ENCODE assay signal across 1 cellular context in the genomic region with DNA sequence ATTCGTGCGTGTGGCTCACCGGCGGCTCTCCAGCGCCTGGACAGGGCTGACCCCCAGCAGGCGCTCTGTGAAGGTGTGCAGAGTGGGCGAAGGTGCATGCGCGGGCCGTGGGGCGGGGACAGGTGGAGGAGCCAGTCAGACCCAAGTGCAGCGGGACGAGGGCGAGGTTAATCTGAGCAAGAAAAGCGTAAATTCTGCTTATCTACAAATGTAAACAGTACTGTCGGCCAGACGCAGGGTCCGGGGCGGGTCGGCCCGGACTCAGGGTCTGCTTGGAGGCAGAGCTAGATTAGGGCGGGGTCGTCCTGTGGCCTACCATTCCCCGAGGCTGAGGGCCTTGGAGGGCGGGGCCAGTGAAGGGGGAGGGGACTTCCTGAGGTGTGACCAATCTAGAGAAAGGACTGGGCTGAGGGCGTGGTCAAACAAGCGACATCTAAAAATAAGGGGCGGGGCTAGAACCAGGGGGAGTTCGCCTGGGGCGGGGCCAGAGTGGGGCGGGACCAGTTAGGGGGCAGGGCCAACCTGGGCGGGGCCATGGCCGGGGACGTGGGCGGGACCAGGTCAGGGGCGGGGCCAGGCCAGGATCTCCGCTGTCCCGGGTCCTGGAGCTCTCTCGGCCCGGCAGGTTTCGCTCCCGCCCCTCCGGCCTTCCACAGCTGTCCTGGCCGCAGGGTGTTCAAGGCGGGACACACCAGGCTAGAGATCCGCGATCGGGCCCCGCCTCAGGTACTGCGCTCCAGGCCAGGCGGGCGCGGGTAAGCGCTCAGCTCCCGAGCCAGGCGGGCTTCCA.
A peak's percentile ranks its signal among the peaks of the same experiment; 100 is the strongest.
TF ChIP-seq lines count a peak whose summit lies in the region.

Gene SEC14L5, plus strand, starts transcription at position 611 of the 790 bp plus-strand sequence. CDS start 994 bp downstream, outside the sequence.

TF ChIP-seq in HepG2, 621 proteins besides CTCF, POLR2A, EP300 and RAD21 (continued from another document and continues in another):
- TF ChIP-seq KLF9 (CRISPR knock-in tag; IDR thresholded peaks at IDR 0.05; ENCODE audit: low read depth) = peak; percentile 40; the same call in 1 of the 2 replicates
- TF ChIP-seq ZNF891 (CRISPR knock-in tag; IDR thresholded peaks at IDR 0.05) = peak; percentile 54; the same call in 1 of the 2 replicates
- TF ChIP-seq PAF1 (CRISPR knock-in tag; IDR thresholded peaks at IDR 0.05) = no peak
- TF ChIP-seq SRY (CRISPR knock-in tag; IDR thresholded peaks at IDR 0.05) = 0 out of 2 replicates have a peak, but pooled peaks have one; percentile 73
- TF ChIP-seq, protein P1, sequence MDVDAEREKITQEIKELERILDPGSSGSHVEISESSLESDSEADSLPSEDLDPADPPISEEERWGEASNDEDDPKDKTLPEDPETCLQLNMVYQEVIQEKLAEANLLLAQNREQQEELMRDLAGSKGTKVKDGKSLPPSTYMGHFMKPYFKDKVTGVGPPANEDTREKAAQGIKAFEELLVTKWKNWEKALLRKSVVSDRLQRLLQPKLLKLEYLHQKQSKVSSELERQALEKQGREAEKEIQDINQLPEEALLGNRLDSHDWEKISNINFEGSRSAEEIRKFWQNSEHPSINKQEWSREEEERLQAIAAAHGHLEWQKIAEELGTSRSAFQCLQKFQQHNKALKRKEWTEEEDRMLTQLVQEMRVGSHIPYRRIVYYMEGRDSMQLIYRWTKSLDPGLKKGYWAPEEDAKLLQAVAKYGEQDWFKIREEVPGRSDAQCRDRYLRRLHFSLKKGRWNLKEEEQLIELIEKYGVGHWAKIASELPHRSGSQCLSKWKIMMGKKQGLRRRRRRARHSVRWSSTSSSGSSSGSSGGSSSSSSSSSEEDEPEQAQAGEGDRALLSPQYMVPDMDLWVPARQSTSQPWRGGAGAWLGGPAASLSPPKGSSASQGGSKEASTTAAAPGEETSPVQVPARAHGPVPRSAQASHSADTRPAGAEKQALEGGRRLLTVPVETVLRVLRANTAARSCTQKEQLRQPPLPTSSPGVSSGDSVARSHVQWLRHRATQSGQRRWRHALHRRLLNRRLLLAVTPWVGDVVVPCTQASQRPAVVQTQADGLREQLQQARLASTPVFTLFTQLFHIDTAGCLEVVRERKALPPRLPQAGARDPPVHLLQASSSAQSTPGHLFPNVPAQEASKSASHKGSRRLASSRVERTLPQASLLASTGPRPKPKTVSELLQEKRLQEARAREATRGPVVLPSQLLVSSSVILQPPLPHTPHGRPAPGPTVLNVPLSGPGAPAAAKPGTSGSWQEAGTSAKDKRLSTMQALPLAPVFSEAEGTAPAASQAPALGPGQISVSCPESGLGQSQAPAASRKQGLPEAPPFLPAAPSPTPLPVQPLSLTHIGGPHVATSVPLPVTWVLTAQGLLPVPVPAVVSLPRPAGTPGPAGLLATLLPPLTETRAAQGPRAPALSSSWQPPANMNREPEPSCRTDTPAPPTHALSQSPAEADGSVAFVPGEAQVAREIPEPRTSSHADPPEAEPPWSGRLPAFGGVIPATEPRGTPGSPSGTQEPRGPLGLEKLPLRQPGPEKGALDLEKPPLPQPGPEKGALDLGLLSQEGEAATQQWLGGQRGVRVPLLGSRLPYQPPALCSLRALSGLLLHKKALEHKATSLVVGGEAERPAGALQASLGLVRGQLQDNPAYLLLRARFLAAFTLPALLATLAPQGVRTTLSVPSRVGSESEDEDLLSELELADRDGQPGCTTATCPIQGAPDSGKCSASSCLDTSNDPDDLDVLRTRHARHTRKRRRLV (CRISPR knock-in tag; IDR thresholded peaks at IDR 0.05) = no peak
- no peak for TF ChIP-seq SOX6 (IDR thresholded peaks at IDR 0.05)
- TF ChIP-seq SOX6 (CRISPR knock-in tag; IDR thresholded peaks at IDR 0.05) = peak; percentile 74
- TF ChIP-seq ZNF589 (CRISPR knock-in tag; conservative IDR thresholded peaks at IDR 0.05) = no peak; the same call in 1 of the 2 replicates
- TF ChIP-seq ZIK1 (CRISPR knock-in tag; IDR thresholded peaks at IDR 0.05; ENCODE audit: borderline replicate concordance, low read depth) = no peak
- no peak for TF ChIP-seq ZBTB3 (CRISPR knock-in tag; IDR thresholded peaks at IDR 0.05; ENCODE audit: borderline replicate concordance, low read depth)
- peak; percentile 32 for TF ChIP-seq ZNF143 (CRISPR knock-in tag; IDR thresholded peaks at IDR 0.05)
- no peak; the same call in 1 of the 2 replicates for TF ChIP-seq BCL3 (CRISPR knock-in tag; IDR thresholded peaks at IDR 0.05)
- TF ChIP-seq ZSCAN9 (CRISPR knock-in tag; IDR thresholded peaks at IDR 0.05; ENCODE audit: borderline replicate concordance) = 0 out of 2 replicates have a peak, but pooled peaks have one; percentile 6
- no peak for TF ChIP-seq ZNF790 (CRISPR knock-in tag; IDR thresholded peaks at IDR 0.05; ENCODE audit: borderline replicate concordance)
- TF ChIP-seq SMAD9 (CRISPR knock-in tag; IDR thresholded peaks at IDR 0.05) = no peak
- TF ChIP-seq HOXA9 (CRISPR knock-in tag; IDR thresholded peaks at IDR 0.05; ENCODE audit: borderline replicate concordance) = no peak
- TF ChIP-seq, protein P2, sequence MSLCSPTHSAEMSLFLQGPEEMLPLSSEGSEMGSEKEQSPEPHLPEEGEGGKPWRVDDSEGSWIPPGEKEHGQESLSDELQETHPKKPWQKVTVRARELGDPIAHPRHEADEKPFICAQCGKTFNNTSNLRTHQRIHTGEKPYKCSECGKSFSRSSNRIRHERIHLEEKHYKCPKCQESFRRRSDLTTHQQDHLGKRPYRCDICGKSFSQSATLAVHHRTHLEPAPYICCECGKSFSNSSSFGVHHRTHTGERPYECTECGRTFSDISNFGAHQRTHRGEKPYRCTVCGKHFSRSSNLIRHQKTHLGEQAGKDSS (CRISPR knock-in tag; IDR thresholded peaks at IDR 0.05; ENCODE audit: borderline replicate concordance, low read depth) = no peak; the same call in 1 of the 2 replicates
- no peak for TF ChIP-seq ISX (CRISPR knock-in tag; conservative IDR thresholded peaks at IDR 0.05)
- TF ChIP-seq, protein P3, sequence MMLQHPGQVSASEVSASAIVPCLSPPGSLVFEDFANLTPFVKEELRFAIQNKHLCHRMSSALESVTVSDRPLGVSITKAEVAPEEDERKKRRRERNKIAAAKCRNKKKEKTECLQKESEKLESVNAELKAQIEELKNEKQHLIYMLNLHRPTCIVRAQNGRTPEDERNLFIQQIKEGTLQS (CRISPR knock-in tag; IDR thresholded peaks at IDR 0.05) = no peak
- no peak for TF ChIP-seq ZNF562 (CRISPR knock-in tag; IDR thresholded peaks at IDR 0.05; ENCODE audit: borderline replicate concordance)
- TF ChIP-seq ZNF850 (CRISPR knock-in tag; conservative IDR thresholded peaks at IDR 0.05) = no peak
- no peak for TF ChIP-seq AGO2 (optimal IDR thresholded peaks at IDR 0.05; ENCODE audit: low read depth, low read length)
- 0 out of 2 replicates have a peak, but pooled peaks have one; percentile 43 for TF ChIP-seq SAFB2 (CRISPR knock-in tag; IDR thresholded peaks at IDR 0.05; ENCODE audit: borderline replicate concordance, low read depth)
- TF ChIP-seq ATM (IDR thresholded peaks at IDR 0.05; ENCODE audit: borderline replicate concordance) = no peak
- TF ChIP-seq CEBPG (CRISPR knock-in tag; IDR thresholded peaks at IDR 0.05) = 0 out of 2 replicates have a peak, but pooled peaks have one; percentile 24
- TF ChIP-seq, protein P4, sequence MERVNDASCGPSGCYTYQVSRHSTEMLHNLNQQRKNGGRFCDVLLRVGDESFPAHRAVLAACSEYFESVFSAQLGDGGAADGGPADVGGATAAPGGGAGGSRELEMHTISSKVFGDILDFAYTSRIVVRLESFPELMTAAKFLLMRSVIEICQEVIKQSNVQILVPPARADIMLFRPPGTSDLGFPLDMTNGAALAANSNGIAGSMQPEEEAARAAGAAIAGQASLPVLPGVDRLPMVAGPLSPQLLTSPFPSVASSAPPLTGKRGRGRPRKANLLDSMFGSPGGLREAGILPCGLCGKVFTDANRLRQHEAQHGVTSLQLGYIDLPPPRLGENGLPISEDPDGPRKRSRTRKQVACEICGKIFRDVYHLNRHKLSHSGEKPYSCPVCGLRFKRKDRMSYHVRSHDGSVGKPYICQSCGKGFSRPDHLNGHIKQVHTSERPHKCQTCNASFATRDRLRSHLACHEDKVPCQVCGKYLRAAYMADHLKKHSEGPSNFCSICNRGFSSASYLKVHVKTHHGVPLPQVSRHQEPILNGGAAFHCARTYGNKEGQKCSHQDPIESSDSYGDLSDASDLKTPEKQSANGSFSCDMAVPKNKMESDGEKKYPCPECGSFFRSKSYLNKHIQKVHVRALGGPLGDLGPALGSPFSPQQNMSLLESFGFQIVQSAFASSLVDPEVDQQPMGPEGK (CRISPR knock-in tag; IDR thresholded peaks at IDR 0.05) = peak; percentile 37; the same call in 1 of the 2 replicates
- no peak for TF ChIP-seq THYN1 (CRISPR knock-in tag; IDR thresholded peaks at IDR 0.05; ENCODE audit: borderline replicate concordance, low read depth)
- TF ChIP-seq, protein P5, sequence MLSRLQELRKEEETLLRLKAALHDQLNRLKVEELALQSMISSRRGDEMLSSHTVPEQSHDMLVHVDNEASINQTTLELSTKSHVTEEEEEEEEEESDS (CRISPR knock-in tag; IDR thresholded peaks at IDR 0.05; ENCODE audit: borderline replicate concordance) = no peak
- TF ChIP-seq, protein P6, sequence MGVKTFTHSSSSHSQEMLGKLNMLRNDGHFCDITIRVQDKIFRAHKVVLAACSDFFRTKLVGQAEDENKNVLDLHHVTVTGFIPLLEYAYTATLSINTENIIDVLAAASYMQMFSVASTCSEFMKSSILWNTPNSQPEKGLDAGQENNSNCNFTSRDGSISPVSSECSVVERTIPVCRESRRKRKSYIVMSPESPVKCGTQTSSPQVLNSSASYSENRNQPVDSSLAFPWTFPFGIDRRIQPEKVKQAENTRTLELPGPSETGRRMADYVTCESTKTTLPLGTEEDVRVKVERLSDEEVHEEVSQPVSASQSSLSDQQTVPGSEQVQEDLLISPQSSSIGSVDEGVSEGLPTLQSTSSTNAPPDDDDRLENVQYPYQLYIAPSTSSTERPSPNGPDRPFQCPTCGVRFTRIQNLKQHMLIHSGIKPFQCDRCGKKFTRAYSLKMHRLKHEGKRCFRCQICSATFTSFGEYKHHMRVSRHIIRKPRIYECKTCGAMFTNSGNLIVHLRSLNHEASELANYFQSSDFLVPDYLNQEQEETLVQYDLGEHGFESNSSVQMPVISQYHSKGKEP (CRISPR knock-in tag; IDR thresholded peaks at IDR 0.05) = no peak
- no peak for TF ChIP-seq ZNF841 (CRISPR knock-in tag; IDR thresholded peaks at IDR 0.05; ENCODE audit: borderline replicate concordance)
- 0 out of 2 replicates have a peak, but pooled peaks have one; percentile 20 for TF ChIP-seq ZNF333 (CRISPR knock-in tag; IDR thresholded peaks at IDR 0.05; ENCODE audit: borderline replicate concordance)
- TF ChIP-seq MED13 (CRISPR knock-in tag; IDR thresholded peaks at IDR 0.05) = 0 out of 2 replicates have a peak, but pooled peaks have one; percentile 25
- TF ChIP-seq, protein P7, sequence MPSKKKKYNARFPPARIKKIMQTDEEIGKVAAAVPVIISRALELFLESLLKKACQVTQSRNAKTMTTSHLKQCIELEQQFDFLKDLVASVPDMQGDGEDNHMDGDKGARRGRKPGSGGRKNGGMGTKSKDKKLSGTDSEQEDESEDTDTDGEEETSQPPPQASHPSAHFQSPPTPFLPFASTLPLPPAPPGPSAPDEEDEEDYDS (CRISPR knock-in tag; IDR thresholded peaks at IDR 0.05) = peak; percentile 94
- peak; percentile 50 for TF ChIP-seq ISL2 (CRISPR knock-in tag; IDR thresholded peaks at IDR 0.05)
- TF ChIP-seq PHF5A (CRISPR knock-in tag; IDR thresholded peaks at IDR 0.05; ENCODE audit: low read depth, unreplicated experiment) = no peak
- TF ChIP-seq SP2 (CRISPR knock-in tag; IDR thresholded peaks at IDR 0.05) = peak; percentile 64; the same call in 1 of the 2 replicates
- no peak for TF ChIP-seq SETDB1 (CRISPR knock-in tag; IDR thresholded peaks at IDR 0.05; ENCODE audit: borderline replicate concordance)
- TF ChIP-seq, protein P8, sequence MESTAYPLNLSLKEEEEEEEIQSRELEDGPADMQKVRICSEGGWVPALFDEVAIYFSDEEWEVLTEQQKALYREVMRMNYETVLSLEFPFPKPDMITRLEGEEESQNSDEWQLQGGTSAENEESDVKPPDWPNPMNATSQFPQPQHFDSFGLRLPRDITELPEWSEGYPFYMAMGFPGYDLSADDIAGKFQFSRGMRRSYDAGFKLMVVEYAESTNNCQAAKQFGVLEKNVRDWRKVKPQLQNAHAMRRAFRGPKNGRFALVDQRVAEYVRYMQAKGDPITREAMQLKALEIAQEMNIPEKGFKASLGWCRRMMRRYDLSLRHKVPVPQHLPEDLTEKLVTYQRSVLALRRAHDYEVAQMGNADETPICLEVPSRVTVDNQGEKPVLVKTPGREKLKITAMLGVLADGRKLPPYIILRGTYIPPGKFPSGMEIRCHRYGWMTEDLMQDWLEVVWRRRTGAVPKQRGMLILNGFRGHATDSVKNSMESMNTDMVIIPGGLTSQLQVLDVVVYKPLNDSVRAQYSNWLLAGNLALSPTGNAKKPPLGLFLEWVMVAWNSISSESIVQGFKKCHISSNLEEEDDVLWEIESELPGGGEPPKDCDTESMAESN (CRISPR knock-in tag; conservative IDR thresholded peaks at IDR 0.05) = peak; percentile 71
- TF ChIP-seq, protein P9, sequence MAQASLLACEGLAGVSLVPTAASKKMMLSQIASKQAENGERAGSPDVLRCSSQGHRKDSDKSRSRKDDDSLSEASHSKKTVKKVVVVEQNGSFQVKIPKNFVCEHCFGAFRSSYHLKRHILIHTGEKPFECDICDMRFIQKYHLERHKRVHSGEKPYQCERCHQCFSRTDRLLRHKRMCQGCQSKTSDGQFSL (CRISPR knock-in tag; IDR thresholded peaks at IDR 0.05) = 0 out of 2 replicates have a peak, but pooled peaks have one; percentile 29
- no peak for TF ChIP-seq DPF2 (CRISPR knock-in tag; IDR thresholded peaks at IDR 0.05; ENCODE audit: borderline replicate concordance, low read depth)
- no peak; the same call in 1 of the 2 replicates for TF ChIP-seq KLF12 (CRISPR knock-in tag; IDR thresholded peaks at IDR 0.05; ENCODE audit: borderline replicate concordance)
- no peak for TF ChIP-seq ZNF484 (CRISPR knock-in tag; IDR thresholded peaks at IDR 0.05; ENCODE audit: borderline replicate concordance, low read depth)
- no peak for TF ChIP-seq XBP1 (CRISPR knock-in tag; IDR thresholded peaks at IDR 0.05)
- TF ChIP-seq CREB1 (IDR thresholded peaks at IDR 0.05) = no peak
- TF ChIP-seq CREB1 (CRISPR knock-in tag; IDR thresholded peaks at IDR 0.05) = peak; percentile 74
- TF ChIP-seq JARID2 (CRISPR knock-in tag; IDR thresholded peaks at IDR 0.05; ENCODE audit: insufficient replicate concordance) = peak; percentile 51
- TF ChIP-seq ETV5 (CRISPR knock-in tag; IDR thresholded peaks at IDR 0.05; ENCODE audit: borderline replicate concordance) = peak; percentile 21; the same call in 1 of the 2 replicates
